Comparison of ENCODE assay signal across 8 cellular contexts in the genomic region with DNA sequence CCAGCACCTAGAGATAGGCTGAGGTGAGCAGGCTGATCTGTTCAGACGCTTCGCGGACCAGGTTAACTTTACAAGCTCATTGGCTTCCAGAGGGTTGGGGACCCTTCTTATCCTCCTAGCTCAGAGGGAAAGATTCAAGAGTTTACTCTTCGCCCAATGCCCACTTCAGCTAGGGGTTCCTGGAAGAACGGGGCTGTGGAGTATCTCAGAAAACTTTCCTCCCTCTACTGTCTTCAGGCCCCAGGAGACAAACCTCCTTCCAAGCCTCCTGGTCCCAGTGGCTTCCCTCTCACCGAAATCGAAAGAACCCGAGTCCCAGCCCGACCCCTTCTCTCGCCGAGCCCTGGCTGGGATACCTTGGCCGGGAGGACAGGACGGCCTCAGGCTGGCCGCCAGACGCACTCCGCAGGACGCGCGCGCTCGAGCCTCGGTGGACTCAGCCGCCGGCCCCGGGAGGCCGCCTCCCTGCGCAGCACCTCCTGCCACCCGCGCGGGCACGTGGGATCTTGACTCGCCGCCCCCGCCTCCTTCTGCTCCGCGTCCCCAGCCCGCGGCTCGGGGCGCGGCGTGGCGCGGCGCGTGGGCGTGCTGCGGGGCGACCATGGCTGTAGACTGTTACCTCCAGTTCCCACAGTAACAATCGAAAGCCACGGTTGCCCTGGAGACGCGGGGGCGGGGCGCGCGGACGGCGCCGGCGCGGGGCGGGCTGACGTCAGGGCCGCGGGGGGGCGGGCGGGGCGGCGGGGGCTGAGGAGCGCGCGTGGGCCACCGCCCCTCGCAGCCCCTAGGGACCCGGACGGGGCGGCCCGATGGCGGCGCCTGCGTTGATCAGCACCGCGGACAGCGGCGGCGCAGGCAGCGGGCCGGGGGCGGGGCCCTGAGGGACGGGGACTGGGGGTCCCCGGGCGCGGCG. TPM values are rescaled to one million over a fixed set of nuclear protein-coding genes. Genes with fewer than 3 reads are reported as not detected.
DNase-seq lines count a peak whose midpoint lies in the region; ATAC-seq and TF ChIP-seq lines count a peak whose summit lies in the region.

No MANE protein-coding gene starts in this region.

- peaks cover 29% of the 10 kb centered on the region for H3K4me1 Mint-ChIP-seq in CD8-positive, alpha-beta T cell (ENCODE audit: low read depth)
- peaks cover 29% of the 10 kb centered on the region for H3K4me1 Mint-ChIP-seq in activated naive CD8-positive, alpha-beta T cell treated with anti-CD3 and anti-CD28 coated beads, Interleukin-2, amount 50 U/mL, for 24 hours

- H3K36me3 Mint-ChIP-seq in CD8-positive, alpha-beta T cell, result peaks cover 2% of the 10 kb centered on the region
- H3K36me3 Mint-ChIP-seq in activated naive CD8-positive, alpha-beta T cell treated with anti-CD3 and anti-CD28 coated beads, Interleukin-2, amount 50 U/mL, for 24 hours (ENCODE audit: low read depth), result peaks cover 5% of the 10 kb centered on the region

- H3K9me3 ChIP-seq in CD8-positive, alpha-beta T cell (ENCODE audit: low read length), result no peaks in the 10 kb centered on the region
- H3K9me3 ChIP-seq in HUES6 (ENCODE audit: control insufficient read depth, insufficient read depth, low read depth, low read length) (no peaks in the 10 kb centered on the region), prostate gland (no peaks in the 10 kb centered on the region)

- H3K27ac ChIP-seq in CD8-positive, alpha-beta T cell (ENCODE audit: low read depth, low read length), result peak overlapping the region; percentile 52
- H3K27ac ChIP-seq in HUES6 (ENCODE audit: low read depth, low read length), result no peak overlapping the region
- H3K27ac ChIP-seq in prostate gland, result peak overlapping the region; percentile 58 to 78
- H3K27ac ChIP-seq in urinary bladder (ENCODE audit: low read depth), result no peak overlapping the region

- TF ChIP-seq CTCF in CD8-positive, alpha-beta T cell (IDR thresholded peaks at IDR 0.05), result no peak
- no peak for TF ChIP-seq CTCF in prostate gland (IDR thresholded peaks at IDR 0.05)

- H3K36me3 ChIP-seq in CD8-positive, alpha-beta T cell (ENCODE audit: insufficient read depth, low read length), result no peaks in the 10 kb centered on the region
- H3K36me3 ChIP-seq in HUES6 (ENCODE audit: control insufficient read depth, insufficient read depth, low read length) (no peaks in the 10 kb centered on the region), prostate gland (no peaks in the 10 kb centered on the region), urinary bladder (ENCODE audit: insufficient read depth) (no peaks in the 10 kb centered on the region)

- peaks cover 8% of the 10 kb centered on the region for H3K27me3 Mint-ChIP-seq in CD8-positive, alpha-beta T cell (ENCODE audit: low read depth)
- H3K27me3 Mint-ChIP-seq in activated naive CD8-positive, alpha-beta T cell treated with anti-CD3 and anti-CD28 coated beads, Interleukin-2, amount 50 U/mL, for 24 hours, result peaks cover 26% of the 10 kb centered on the region

- peak; percentile 84 to 93 (median 88) for DNase-seq in CD8-positive, alpha-beta T cell
- DNase-seq in SW480 (ENCODE audit: low spot score) (peak; percentile 77), left cardiac atrium (peak; percentile 91), prostate gland (ENCODE audit: low spot score) (peak; percentile 75)
- peak; percentile 91 for DNase-seq in activated naive CD8-positive, alpha-beta T cell treated with anti-CD3 and anti-CD28 coated beads, Interleukin-2, amount 50 U/mL, for 24 hours

- peak overlapping the region; percentile 49 for H3K9ac ChIP-seq in HUES6 (ENCODE audit: low read length)

- H3K9me3 Mint-ChIP-seq in CD8-positive, alpha-beta T cell, result no peaks in the 10 kb centered on the region
- H3K9me3 Mint-ChIP-seq in activated naive CD8-positive, alpha-beta T cell treated with anti-CD3 and anti-CD28 coated beads, Interleukin-2, amount 50 U/mL, for 24 hours, result no peaks in the 10 kb centered on the region

- peak overlapping the region; percentile 70 for H3K4me3 Mint-ChIP-seq in CD8-positive, alpha-beta T cell
- H3K4me3 Mint-ChIP-seq in activated naive CD8-positive, alpha-beta T cell treated with anti-CD3 and anti-CD28 coated beads, Interleukin-2, amount 50 U/mL, for 24 hours, result peak overlapping the region; percentile 73

- peak; percentile 44 for TF ChIP-seq POLR2A in prostate gland (IDR thresholded peaks at IDR 0.05)

- WGBS in prostate gland, result 2% methylated on average over 63 of the region's 95 CpGs
- 1% methylated on average over 95 of the region's 95 CpGs for WGBS in urinary bladder

- peaks cover 44% of the 10 kb centered on the region for H3K4me1 ChIP-seq in CD8-positive, alpha-beta T cell (ENCODE audit: insufficient read depth, low read length)
- H3K4me1 ChIP-seq in HUES6 (ENCODE audit: control insufficient read depth, insufficient read depth, low read length), result peaks cover 13% of the 10 kb centered on the region; the same call in 1 of the 2 replicates
- H3K4me1 ChIP-seq in prostate gland (replicated peaks), result peaks cover 4% of the 10 kb centered on the region
- H3K4me1 ChIP-seq in urinary bladder (ENCODE audit: insufficient read depth), result peaks cover 2% of the 10 kb centered on the region

- no peak overlapping the region for H3K27ac Mint-ChIP-seq in CD8-positive, alpha-beta T cell
- H3K27ac Mint-ChIP-seq in activated naive CD8-positive, alpha-beta T cell treated with anti-CD3 and anti-CD28 coated beads, Interleukin-2, amount 50 U/mL, for 24 hours, result peak overlapping the region; percentile 54

- ATAC-seq in CD8-positive, alpha-beta T cell, result peak; percentile 69
- peak; percentile 48 for ATAC-seq in GM19468 (IDR thresholded peaks at IDR 0.05; ENCODE audit: extremely low read depth, unreplicated experiment)
- peak; percentile 33 for ATAC-seq in activated naive CD8-positive, alpha-beta T cell treated with anti-CD3 and anti-CD28 coated beads, Interleukin-2, amount 50 U/mL, for 24 hours
- peak; percentile 41 to 64 for ATAC-seq in left cardiac atrium

- CTCF ChIA-PET in CD8-positive, alpha-beta T cell (lab: Charles Lee), result interaction anchor here (0.6 to 1.0 kb wide), 3 partner anchors 195 to 660 kb away, joined by 3 read pairs; no protein-coding TSS in a partner anchor

- H3K27me3 ChIP-seq in CD8-positive, alpha-beta T cell (ENCODE audit: insufficient read depth, low read length), result no peaks in the 10 kb centered on the region
- H3K27me3 ChIP-seq in HUES6 (ENCODE audit: control insufficient read depth, insufficient read depth, low read length) (peaks cover 75% of the 10 kb centered on the region), prostate gland (replicated peaks; ENCODE audit: insufficient read depth) (no peaks in the 10 kb centered on the region)

- POLR2A ChIA-PET in CD8-positive, alpha-beta T cell (lab: Charles Lee), result no interaction called here

- peak overlapping the region; percentile 73 for H3K4me3 ChIP-seq in CD8-positive, alpha-beta T cell (ENCODE audit: low read depth, low read length)
- H3K4me3 ChIP-seq in HUES6 (ENCODE audit: low read depth, low read length) (peak overlapping the region; percentile 69), prostate gland (peak overlapping the region; percentile 51 to 65), urinary bladder (ENCODE audit: low read depth, low read length) (peak overlapping the region; percentile 58)

- intact Hi-C loops in CD8-positive, alpha-beta T cell (cut with DNase I, micrococcal nuclease), result loop anchor here (1.0 to 10.0 kb wide), 6 partner anchors 7 to 847 kb away; a partner anchor contains a TSS
- intact Hi-C loops in left cardiac atrium (cut with DNase I) (no loop called here), prostate gland (cut with DNase I) (loop anchor here (10.0 kb wide), 1 partner anchor 345 kb away; no protein-coding TSS in a partner anchor)

RNA-seq across cellular contexts. Expression of a gene that starts 5.3 kb away (rescaled TPM):
- 10 to 100 TPM; 12.1 to 13.0 TPM for total RNA-seq in CD8-positive, alpha-beta T cell
- total RNA-seq in left cardiac atrium (10 to 100 TPM; 20.6 to 22.1 TPM), prostate gland (10 to 100 TPM; 20.5 to 33.1 TPM), urinary bladder (31.4 TPM)
- 19.2 TPM for polyA plus RNA-seq in urinary bladder

RNA-seq across cellular contexts. Expression of a gene that starts 7.8 kb away (rescaled TPM):
- total RNA-seq in CD8-positive, alpha-beta T cell, result 10 to 100 TPM; 38.7 to 48.2 TPM
- 10 to 100 TPM; 15.4 to 26.5 TPM for total RNA-seq in left cardiac atrium
- 10 to 100 TPM; 52.2 to 57.5 TPM for total RNA-seq in prostate gland
- total RNA-seq in urinary bladder, result 9.5 TPM
- 40.1 TPM for polyA plus RNA-seq in urinary bladder

RNA-seq across cellular contexts. Expression of a gene that starts 19.6 kb away (rescaled TPM):
- total RNA-seq in CD8-positive, alpha-beta T cell, result 100 to 1,000 TPM; 128 to 149 TPM
- total RNA-seq in left cardiac atrium, result 10 to 100 TPM; 21.2 to 30.8 TPM
- total RNA-seq in prostate gland, result 10 to 100 TPM; 61.4 to 84.1 TPM
- total RNA-seq in urinary bladder, result 17.4 TPM
- 36.5 TPM for polyA plus RNA-seq in urinary bladder

RNA-seq across cellular contexts. Expression of a gene that starts 24.5 kb away (rescaled TPM):
- total RNA-seq in CD8-positive, alpha-beta T cell, result not detected
- 1 to 10 TPM; 6.2 to 7.6 TPM for total RNA-seq in left cardiac atrium
- total RNA-seq in prostate gland, result 10 to 100 TPM in 1 of 2 donors, 1 to 10 TPM in 1; 8.3 to 21.5 TPM
- 1.3 TPM for total RNA-seq in urinary bladder
- 4.5 TPM for polyA plus RNA-seq in urinary bladder

Comparison
In these comparisons a context has a peak if more than half of its experiments do, and no peak if none do; other contexts are left out.
1. H3K27ac ChIP-seq: peak in CD8-positive, alpha-beta T cell (single experiment) and prostate gland (2 of 2); none in HUES6 (single experiment) and urinary bladder (single experiment).
2. intact Hi-C loops: an anchor here in CD8-positive, alpha-beta T cell (1.0 to 10.0 kb wide) and prostate gland (10.0 kb wide); none called in left cardiac atrium.
3. Peak in every context shown above with its lines, with median percentiles within 50 percentile points of each other: ATAC-seq, DNase-seq and H3K4me3 ChIP-seq.